Comparison of ENCODE assay signal across 8 cellular contexts in the genomic region with DNA sequence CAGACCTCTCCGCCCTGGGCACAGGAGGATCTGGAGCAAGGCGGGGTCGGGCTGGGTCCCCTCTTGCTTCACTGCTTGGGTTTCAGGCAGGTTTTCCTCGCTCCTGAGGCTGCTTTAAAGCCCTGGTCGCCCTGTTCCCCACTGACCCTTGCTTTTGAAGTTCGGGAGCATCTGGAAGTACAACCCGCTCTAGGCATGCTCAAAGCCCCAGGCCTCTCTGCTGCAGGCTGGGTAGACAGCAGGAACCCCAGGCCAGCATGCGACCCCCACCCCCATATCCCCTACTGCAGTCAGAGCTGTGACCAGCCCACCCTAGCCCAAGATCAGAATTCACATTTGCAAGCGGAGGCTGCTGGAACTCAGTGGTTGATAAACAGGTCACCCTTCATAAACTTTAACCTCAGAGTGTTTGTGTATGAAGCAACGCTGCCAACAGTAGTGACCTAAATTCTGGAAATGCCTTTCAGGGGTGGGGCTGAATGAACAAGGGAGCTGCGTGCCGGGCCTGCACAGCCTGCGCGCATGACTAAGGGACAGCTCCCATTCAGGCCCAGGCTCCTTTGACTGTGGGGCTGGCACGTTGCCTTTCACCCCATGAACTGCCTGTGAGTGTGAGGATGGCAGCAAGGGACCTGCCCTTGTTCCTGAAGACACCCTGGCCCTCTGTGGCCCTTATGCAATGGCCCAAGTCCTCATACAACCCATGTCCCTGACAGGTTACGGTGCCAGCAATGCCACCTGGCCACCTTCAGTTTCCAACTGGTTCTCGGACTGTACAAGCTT. TPM values are rescaled to one million over a fixed set of nuclear protein-coding genes. Genes with fewer than 3 reads are reported as not detected.
DNase-seq lines count a peak whose midpoint lies in the region; ATAC-seq and TF ChIP-seq lines count a peak whose summit lies in the region.

No MANE protein-coding gene starts in this region.

- CTCF ChIA-PET in Panc1 (lab: Charles Lee): interaction anchor here (0.5 kb wide), 1 partner anchor 29 kb away, joined by 3 read pairs; no protein-coding TSS in a partner anchor

- no peaks in the 10 kb centered on the region for H3K36me3 Mint-ChIP-seq in neural progenitor cell

- DNase-seq in AG10803 (ENCODE audit: low read depth) (peak; percentile 93), Panc1 (ENCODE audit: low read depth, low spot score) (peak; percentile 48), fibroblast of lung (ENCODE audit: low read depth in 2 of 2) (peak; percentile 89 to 90), neural progenitor cell (ENCODE audit: low spot score) (peak; percentile 28)

- ATAC-seq in Panc1: peak; percentile 92
- no peak for ATAC-seq in HG03135 (IDR thresholded peaks at IDR 0.05; ENCODE audit: unreplicated experiment)
- no peak for ATAC-seq in GM21381 (IDR thresholded peaks at IDR 0.05; ENCODE audit: unreplicated experiment)
- ATAC-seq in HG02588 (IDR thresholded peaks at IDR 0.05; ENCODE audit: unreplicated experiment): no peak
- no peak for ATAC-seq in HG03159 (IDR thresholded peaks at IDR 0.05; ENCODE audit: unreplicated experiment)

- TF ChIP-seq CTCF in AG10803 (conservative IDR thresholded peaks at IDR 0.05; ENCODE audit: low read length): no peak
- no peak for TF ChIP-seq CTCF in Panc1 (IDR thresholded peaks at IDR 0.05)
- TF ChIP-seq CTCF in fibroblast of lung (conservative IDR thresholded peaks at IDR 0.05 in 1 of 2, IDR thresholded peaks at IDR 0.05 in 1 of 2; ENCODE audit: low read depth in 1 of 2, low read length in 2 of 2): no peak
- no peak for TF ChIP-seq CTCF in neural progenitor cell (IDR thresholded peaks at IDR 0.05)

- H3K79me2 ChIP-seq in fibroblast of lung (ENCODE audit: control insufficient read depth, insufficient read depth, low read length): no peaks in the 10 kb centered on the region
- no peaks in the 10 kb centered on the region for H3K79me2 ChIP-seq in neural progenitor cell (ENCODE audit: low read depth)

- POLR2A ChIA-PET in Panc1 (lab: Charles Lee): interaction anchor here (0.6 kb wide), 1 partner anchor 169 kb away, joined by 5 read pairs; no protein-coding TSS in a partner anchor

- no TSS peak for BruUV-seq in Panc1 (replicated peaks; lab: Mats Ljungman, UMichigan)

- H3K27me3 Mint-ChIP-seq in neural progenitor cell (ENCODE audit: insufficient read depth, low read depth): peaks cover 5% of the 10 kb centered on the region

- H3K27me3 ChIP-seq in Panc1 (ENCODE audit: control insufficient read depth, insufficient read depth, low read length) (no peaks in the 10 kb centered on the region), fibroblast of lung (ENCODE audit: control insufficient read depth, insufficient read depth, low read length) (no peaks in the 10 kb centered on the region), neural progenitor cell (no peaks in the 10 kb centered on the region)

- H4K20me1 ChIP-seq in fibroblast of lung (ENCODE audit: control insufficient read depth, extremely low read depth, insufficient read depth, low read length) (no peaks in the 10 kb centered on the region), neural progenitor cell (ENCODE audit: low read depth) (no peaks in the 10 kb centered on the region)

- intact Hi-C loops in Panc1 (cut with micrococcal nuclease; ENCODE audit: unreplicated experiment): no loop called here

- no peaks in the 10 kb centered on the region for H3K9me3 Mint-ChIP-seq in neural progenitor cell

- H3K4me2 ChIP-seq in fibroblast of lung (ENCODE audit: extremely low read depth, insufficient read depth, low read length) (peak overlapping the region; percentile 48), neural progenitor cell (peak overlapping the region; percentile 65)

- H3K9me3 ChIP-seq in Panc1 (ENCODE audit: control insufficient read depth, insufficient read depth, low read depth, low read length) (no peaks in the 10 kb centered on the region), fibroblast of lung (ENCODE audit: control insufficient read depth, insufficient read depth, low read depth, low read length) (no peaks in the 10 kb centered on the region), neural progenitor cell (ENCODE audit: low read depth) (no peaks in the 10 kb centered on the region)

- H3K4me1 ChIP-seq in Panc1 (ENCODE audit: control insufficient read depth, insufficient read depth, low read length) (peaks cover 5% of the 10 kb centered on the region), fibroblast of lung (ENCODE audit: control insufficient read depth, extremely low read depth, insufficient read depth, low read length) (peaks cover 20% of the 10 kb centered on the region), neural progenitor cell (peaks cover 17% of the 10 kb centered on the region)

- H3K9ac ChIP-seq in fibroblast of lung (ENCODE audit: insufficient read depth, low read length): no peak overlapping the region
- H3K9ac ChIP-seq in neural progenitor cell: no peak overlapping the region

- peak overlapping the region; percentile 94 for H3K27ac Mint-ChIP-seq in neural progenitor cell

- H3K4me3 ChIP-seq in AG10803 (ENCODE audit: low read length) (no peak overlapping the region), Panc1 (ENCODE audit: low read depth in 2 of 2, low read length in 2 of 2) (no peak overlapping the region), fibroblast of lung (replicated peaks in 1 of 4; ENCODE audit: control extremely low read depth in 1 of 4, insufficient read depth in 1 of 4, low read depth in 3 of 4, low read length in 4 of 4) (no peak overlapping the region), neural progenitor cell (no peak overlapping the region)

- H3K36me3 ChIP-seq in Panc1 (ENCODE audit: control insufficient read depth, insufficient read depth, low read length): no peaks in the 10 kb centered on the region
- no peaks in the 10 kb centered on the region for H3K36me3 ChIP-seq in fibroblast of lung (ENCODE audit: control insufficient read depth, insufficient read depth, low read length)
- no peaks in the 10 kb centered on the region for H3K36me3 ChIP-seq in neural progenitor cell

- H3K4me3 Mint-ChIP-seq in neural progenitor cell: no peak overlapping the region

- H3K27ac ChIP-seq in Panc1 (ENCODE audit: low read length) (no peak overlapping the region), fibroblast of lung (ENCODE audit: insufficient read depth, low read length) (peak overlapping the region; percentile 71), neural progenitor cell (no peak overlapping the region)

- H2AFZ ChIP-seq in fibroblast of lung (ENCODE audit: low read length): peak overlapping the region; percentile 47
- peak overlapping the region; percentile 11 for H2AFZ ChIP-seq in neural progenitor cell (replicated peaks)

- peaks cover 14% of the 10 kb centered on the region for H3F3A ChIP-seq in neural progenitor cell (ENCODE audit: low read depth)

- H3K4me1 Mint-ChIP-seq in neural progenitor cell: peaks cover 53% of the 10 kb centered on the region

- in situ Hi-C loops in Panc1 (cut with HindIII; ENCODE audit: low pct_unique_long_range_greater_than_20kb, low sequenced_read_pairs): no loop called here

RNA-seq across cellular contexts. Expression of gene PROSER2, which starts 52.5 kb away (rescaled TPM):
- total RNA-seq in Panc1 (2021; ENCODE audit: unreplicated experiment): 4.1 TPM
- polyA plus RNA-seq in Panc1 (2012; ENCODE audit: insufficient read length): 2.5 TPM
- 1.8 and 2.6 TPM in 2 replicates for total RNA-seq in fibroblast of lung
- 1.2 and 1.5 TPM in 2 replicates for polyA plus RNA-seq in fibroblast of lung
- polyA plus RNA-seq in fibroblast of lung (2012): 2.9 and 4.0 TPM in 2 replicates
- 1.8 and 3.2 TPM in 2 replicates for polyA minus RNA-seq in fibroblast of lung (ENCODE audit: low replicate concordance)
- total RNA-seq in neural progenitor cell (ENCODE audit: low replicate concordance): 2.0 and 2.3 TPM in 2 replicates

Comparison
In these comparisons a context has a peak if more than half of its experiments do, and no peak if none do; other contexts are left out.
1. DNase-seq: peak in every context shown above with its lines; median percentile 93 in AG10803; 90 in fibroblast of lung; 48 in Panc1; 28 in neural progenitor cell.